17 cellular contexts compared by ENCODE assay signal in the genomic region with DNA sequence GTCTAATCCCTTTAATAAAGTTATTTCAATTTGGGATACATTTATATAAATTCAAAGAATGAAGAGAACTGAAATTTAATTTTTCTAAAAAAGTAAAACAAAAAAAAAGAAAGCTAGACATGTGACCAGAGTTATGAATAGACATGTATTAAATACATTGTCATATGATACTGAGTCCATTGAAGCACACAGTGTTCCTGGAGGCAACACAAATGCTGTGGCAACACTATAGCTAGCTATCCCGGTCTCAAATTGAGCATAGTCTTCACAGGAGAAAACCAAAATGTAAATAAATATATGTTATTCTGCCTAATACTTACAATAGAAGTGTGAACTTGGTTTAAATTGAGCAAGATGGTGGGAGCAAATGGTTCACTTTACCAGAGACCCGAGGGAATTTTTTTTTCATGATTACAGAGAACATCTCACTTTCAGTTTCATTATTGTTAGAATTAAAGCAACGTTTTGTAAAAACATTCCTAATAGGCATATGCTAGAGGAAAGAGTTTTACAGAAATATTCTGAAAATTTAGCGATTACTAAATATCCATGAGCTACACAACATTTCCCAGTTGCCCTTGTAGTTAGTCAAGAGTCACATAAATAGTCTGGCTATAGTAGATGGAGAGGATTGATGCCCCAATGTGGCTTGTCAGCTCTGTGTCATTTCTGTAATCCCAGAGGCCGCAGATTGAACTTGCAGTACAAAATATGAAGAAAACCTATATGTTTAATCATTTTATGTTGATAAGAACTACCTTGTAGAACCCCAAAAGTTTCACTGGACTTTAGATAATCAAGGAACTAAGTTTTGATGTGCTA.
A peak's percentile ranks its signal among the peaks of the same experiment; 100 is the strongest.
DNase-seq lines count a peak whose midpoint lies in the region; ATAC-seq and TF ChIP-seq lines count a peak whose summit lies in the region.
"Had no signal": no experiment of that assay in that cellular context is flagged by ENCODE, and none has a peak within 500 bp of the region (broad histone marks: within the 10 kb centered on the region; RNA-seq: fewer than 3 reads in every experiment).

No MANE protein-coding gene starts in this region.

- no peak for ATAC-seq in natural killer cell treated with Interleukin-12 subunit alpha and Interleukin-12 subunit beta and Interleukin-15 and Interleukin-18, amount 100 ng/mL, for 72 hours
- ATAC-seq in natural killer cell, result no peak
- peak; percentile 37 for ATAC-seq in activated T-helper 17 cell treated with anti-CD3 and anti-CD28 coated beads, Interleukin-2, amount 50 U/mL, for 72 hours (replicated peaks)
- peak; percentile 34 for ATAC-seq in stimulated activated effector memory CD8-positive, alpha-beta T cell treated with anti-CD3 and anti-CD28 coated beads, Interleukin-12 subunit alpha, Interleukin-12 subunit beta, amount 100 ng/mL, for 72 hours
- ATAC-seq: left cardiac atrium; naive thymus-derived CD8-positive, alpha-beta T cell had no signal

- POLR2A ChIA-PET in HEK293T (lab: Yijun Ruan, JAX), result no interaction called here

- H3K4me1 Mint-ChIP-seq in natural killer cell treated with Interleukin-12 subunit alpha and Interleukin-12 subunit beta and Interleukin-15 and Interleukin-18, amount 100 ng/mL, for 72 hours (ENCODE audit: low read depth in 2 of 2), result peaks cover 0 to 5% of the 10 kb centered on the region in 2 donors
- H3K4me1 Mint-ChIP-seq in natural killer cell, result no peaks in the 10 kb centered on the region
- no peaks in the 10 kb centered on the region for H3K4me1 Mint-ChIP-seq in activated T-helper 17 cell treated with anti-CD3 and anti-CD28 coated beads, Interleukin-2, amount 50 U/mL, for 72 hours
- H3K4me1 Mint-ChIP-seq in stimulated activated effector memory CD8-positive, alpha-beta T cell treated with anti-CD3 and anti-CD28 coated beads, Interleukin-12 subunit alpha, Interleukin-12 subunit beta, amount 100 ng/mL, for 72 hours, result no peaks in the 10 kb centered on the region
- H3K4me1 Mint-ChIP-seq: naive thymus-derived CD8-positive, alpha-beta T cell had no signal

- H3K36me3 Mint-ChIP-seq in natural killer cell treated with Interleukin-12 subunit alpha and Interleukin-12 subunit beta and Interleukin-15 and Interleukin-18, amount 100 ng/mL, for 72 hours, result no peaks in the 10 kb centered on the region
- no peaks in the 10 kb centered on the region for H3K36me3 Mint-ChIP-seq in natural killer cell
- H3K36me3 Mint-ChIP-seq in activated T-helper 17 cell treated with anti-CD3 and anti-CD28 coated beads, Interleukin-2, amount 50 U/mL, for 72 hours (ENCODE audit: low read depth), result no peaks in the 10 kb centered on the region
- H3K36me3 Mint-ChIP-seq in stimulated activated effector memory CD8-positive, alpha-beta T cell treated with anti-CD3 and anti-CD28 coated beads, Interleukin-12 subunit alpha, Interleukin-12 subunit beta, amount 100 ng/mL, for 72 hours, result no peaks in the 10 kb centered on the region
- H3K36me3 Mint-ChIP-seq: naive thymus-derived CD8-positive, alpha-beta T cell had no signal

- no peaks in the 10 kb centered on the region for H3K4me1 ChIP-seq in left ventricle myocardium inferior
- H3K4me1 ChIP-seq: transverse colon had no signal

- H3K9me3 ChIP-seq in left ventricle myocardium inferior (replicated peaks), result no peaks in the 10 kb centered on the region
- H3K9me3 ChIP-seq: transverse colon had no signal

- peak overlapping the region; percentile 36 for H3K4me3 Mint-ChIP-seq in natural killer cell treated with Interleukin-12 subunit alpha and Interleukin-12 subunit beta and Interleukin-15 and Interleukin-18, amount 100 ng/mL, for 72 hours
- no peak overlapping the region for H3K4me3 Mint-ChIP-seq in natural killer cell
- H3K4me3 Mint-ChIP-seq in activated T-helper 17 cell treated with anti-CD3 and anti-CD28 coated beads, Interleukin-2, amount 50 U/mL, for 72 hours, result peak overlapping the region; percentile 44
- H3K4me3 Mint-ChIP-seq in stimulated activated effector memory CD8-positive, alpha-beta T cell treated with anti-CD3 and anti-CD28 coated beads, Interleukin-12 subunit alpha, Interleukin-12 subunit beta, amount 100 ng/mL, for 72 hours, result peak overlapping the region; percentile 11
- H3K4me3 Mint-ChIP-seq: T-helper 2 cell treated with Interferon-gamma antibody and Interleukin-4, amounts not matched to agents 5 μg/mL and 100 μg/mL, for 36 hours had no signal

- no peaks in the 10 kb centered on the region for H3K9me3 Mint-ChIP-seq in natural killer cell treated with Interleukin-12 subunit alpha and Interleukin-12 subunit beta and Interleukin-15 and Interleukin-18, amount 100 ng/mL, for 72 hours
- H3K9me3 Mint-ChIP-seq in natural killer cell, result peaks cover 2 to 4% of the 10 kb centered on the region in 2 donors
- H3K9me3 Mint-ChIP-seq in activated T-helper 17 cell treated with anti-CD3 and anti-CD28 coated beads, Interleukin-2, amount 50 U/mL, for 72 hours, result no peaks in the 10 kb centered on the region
- no peaks in the 10 kb centered on the region for H3K9me3 Mint-ChIP-seq in stimulated activated effector memory CD8-positive, alpha-beta T cell treated with anti-CD3 and anti-CD28 coated beads, Interleukin-12 subunit alpha, Interleukin-12 subunit beta, amount 100 ng/mL, for 72 hours

- CTCF ChIA-PET in HEK293T (lab: Yijun Ruan, JAX), result no interaction called here

- H3K27me3 ChIP-seq in left ventricle myocardium inferior (ENCODE audit: low read depth), result no peaks in the 10 kb centered on the region
- H3K27me3 ChIP-seq: hepatocyte, transverse colon had no signal

- no peak for DNase-seq in natural killer cell treated with Interleukin-12 subunit alpha and Interleukin-12 subunit beta and Interleukin-15 and Interleukin-18, amount 100 ng/mL, for 72 hours (ENCODE audit: low spot score)
- DNase-seq in natural killer cell, result no peak
- DNase-seq in Jurkat, Clone E6-1 (ENCODE audit: low read depth, low spot score), result no peak
- no peak for DNase-seq in stimulated activated effector memory CD8-positive, alpha-beta T cell treated with anti-CD3 and anti-CD28 coated beads, Interleukin-12 subunit alpha, Interleukin-12 subunit beta, amount 100 ng/mL, for 72 hours (ENCODE audit: low spot score in 2 of 2)
- no peak for DNase-seq in HEK293T (ENCODE audit: extremely low spot score)
- no peak for DNase-seq in iPS-NIHi7 (ENCODE audit: extremely low spot score)
- no peak for DNase-seq in left ventricle myocardium inferior
- DNase-seq: activated CD4-positive, alpha-beta T cell treated with anti-CD3 and anti-CD28 coated beads, Interleukin-2, amount 50 U/mL, for 1 hour; amniotic stem cell; Kasumi-1; left cardiac atrium; naive thymus-derived CD8-positive, alpha-beta T cell; NCI-H345; transverse colon had no signal

- TF ChIP-seq CTCF in natural killer cell (IDR thresholded peaks at IDR 0.05) (no peak), left ventricle myocardium inferior (IDR thresholded peaks at IDR 0.05; ENCODE audit: borderline replicate concordance) (no peak)

- H3K4me3 ChIP-seq in Jurkat, Clone E6-1 (ENCODE audit: low read length), result peak overlapping the region; percentile 8; the same call in 1 of the 2 replicates
- no peak overlapping the region for H3K4me3 ChIP-seq in left ventricle myocardium inferior
- H3K4me3 ChIP-seq: hepatocyte had no signal

- no peaks in the 10 kb centered on the region for H3K27me3 Mint-ChIP-seq in natural killer cell treated with Interleukin-12 subunit alpha and Interleukin-12 subunit beta and Interleukin-15 and Interleukin-18, amount 100 ng/mL, for 72 hours
- H3K27me3 Mint-ChIP-seq in natural killer cell (ENCODE audit: low read depth in 2 of 2), result no peaks in the 10 kb centered on the region
- no peaks in the 10 kb centered on the region for H3K27me3 Mint-ChIP-seq in activated T-helper 17 cell treated with anti-CD3 and anti-CD28 coated beads, Interleukin-2, amount 50 U/mL, for 72 hours
- H3K27me3 Mint-ChIP-seq: naive thymus-derived CD8-positive, alpha-beta T cell had no signal

- H3K27ac Mint-ChIP-seq in natural killer cell treated with Interleukin-12 subunit alpha and Interleukin-12 subunit beta and Interleukin-15 and Interleukin-18, amount 100 ng/mL, for 72 hours, result no peak overlapping the region
- H3K27ac Mint-ChIP-seq in natural killer cell, result no peak overlapping the region
- H3K27ac Mint-ChIP-seq in activated T-helper 17 cell treated with anti-CD3 and anti-CD28 coated beads, Interleukin-2, amount 50 U/mL, for 72 hours, result no peak overlapping the region
- H3K27ac Mint-ChIP-seq in stimulated activated effector memory CD8-positive, alpha-beta T cell treated with anti-CD3 and anti-CD28 coated beads, Interleukin-12 subunit alpha, Interleukin-12 subunit beta, amount 100 ng/mL, for 72 hours, result no peak overlapping the region
- H3K27ac Mint-ChIP-seq: T-helper 2 cell treated with Interferon-gamma antibody and Interleukin-4, amounts not matched to agents 5 μg/mL and 100 μg/mL, for 36 hours had no signal

- intact Hi-C loops in natural killer cell (cut with micrococcal nuclease) (no loop called here), left ventricle myocardium inferior (cut with micrococcal nuclease) (no loop called here)

- H3K36me3 ChIP-seq in left ventricle myocardium inferior, result no peaks in the 10 kb centered on the region
- H3K36me3 ChIP-seq: transverse colon had no signal

- H3K27ac ChIP-seq in left ventricle myocardium inferior (replicated peaks), result no peak overlapping the region
- H3K27ac ChIP-seq: hepatocyte, transverse colon had no signal

TF ChIP-seq in HEK293T, 16 proteins besides CTCF, POLR2A, EP300 and RAD21:
- TF ChIP-seq SP1 (IDR thresholded peaks at IDR 0.05) (no peak), BHLHE40 (IDR thresholded peaks at IDR 0.05; ENCODE audit: borderline replicate concordance) (no peak), ZNF384 (IDR thresholded peaks at IDR 0.05) (no peak), ELF4 (IDR thresholded peaks at IDR 0.05) (no peak), FOXA1 (IDR thresholded peaks at IDR 0.05) (no peak), LEF1 (IDR thresholded peaks at IDR 0.05; ENCODE audit: borderline replicate concordance) (no peak), ARNT (IDR thresholded peaks at IDR 0.05) (no peak), NFRKB (IDR thresholded peaks at IDR 0.05) (no peak), TARDBP (IDR thresholded peaks at IDR 0.05) (no peak), FOXM1 (IDR thresholded peaks at IDR 0.05; ENCODE audit: borderline replicate concordance) (no peak)
- TF ChIP-seq, protein P1, sequence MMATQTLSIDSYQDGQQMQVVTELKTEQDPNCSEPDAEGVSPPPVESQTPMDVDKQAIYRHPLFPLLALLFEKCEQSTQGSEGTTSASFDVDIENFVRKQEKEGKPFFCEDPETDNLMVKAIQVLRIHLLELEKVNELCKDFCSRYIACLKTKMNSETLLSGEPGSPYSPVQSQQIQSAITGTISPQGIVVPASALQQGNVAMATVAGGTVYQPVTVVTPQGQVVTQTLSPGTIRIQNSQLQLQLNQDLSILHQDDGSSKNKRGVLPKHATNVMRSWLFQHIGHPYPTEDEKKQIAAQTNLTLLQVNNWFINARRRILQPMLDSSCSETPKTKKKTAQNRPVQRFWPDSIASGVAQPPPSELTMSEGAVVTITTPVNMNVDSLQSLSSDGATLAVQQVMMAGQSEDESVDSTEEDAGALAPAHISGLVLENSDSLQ (IDR thresholded peaks at IDR 0.05), result no peak

Comparison
In these comparisons a context has a peak if more than half of its experiments do, and no peak if none do; other contexts are left out.
1. ATAC-seq: peak in activated T-helper 17 cell treated with anti-CD3 and anti-CD28 coated beads, Interleukin-2, amount 50 U/mL, for 72 hours (single experiment) and stimulated activated effector memory CD8-positive, alpha-beta T cell treated with anti-CD3 and anti-CD28 coated beads, Interleukin-12 subunit alpha, Interleukin-12 subunit beta, amount 100 ng/mL, for 72 hours (single experiment); none in natural killer cell treated with Interleukin-12 subunit alpha and Interleukin-12 subunit beta and Interleukin-15 and Interleukin-18, amount 100 ng/mL, for 72 hours (0 of 2) and natural killer cell (0 of 3).